24 cellular contexts compared by ENCODE assay signal in genomic region chr6:18985061-18985460, GRCh38.
"Had no signal": no experiment of that assay in that cellular context is flagged by ENCODE, and none has a peak within 500 bp of the region (broad histone marks: within the 10 kb centered on the region; RNA-seq: fewer than 3 reads in every experiment).

No MANE protein-coding gene starts in this region.

- H3K4me1 ChIP-seq: SJCRH30 had no signal

- H3K9me3 Mint-ChIP-seq: activated CD8-positive, alpha-beta T cell treated with anti-CD3 and anti-CD28 coated beads for 36 hours; activated naive CD8-positive, alpha-beta T cell treated with anti-CD3 and anti-CD28 coated beads, Interleukin-2, amount 50 U/mL, for 24 hours had no signal

- H3K4me1 Mint-ChIP-seq: activated CD4-positive, alpha-beta T cell treated with anti-CD3 and anti-CD28 coated beads for 36 hours; activated naive CD8-positive, alpha-beta T cell treated with anti-CD3 and anti-CD28 coated beads, Interleukin-2, amount 50 U/mL, for 24 hours had no signal

- H3K4me3 Mint-ChIP-seq: activated CD4-positive, alpha-beta T cell treated with anti-CD3 and anti-CD28 coated beads for 36 hours; activated CD8-positive, alpha-beta T cell treated with anti-CD3 and anti-CD28 coated beads for 36 hours; activated naive CD8-positive, alpha-beta T cell treated with anti-CD3 and anti-CD28 coated beads, Interleukin-2, amount 50 U/mL, for 24 hours; activated T-cell treated with anti-CD3 and anti-CD28 coated beads, Interleukin-2, amount 50 U/mL, for 72 hours had no signal

- H3K27ac Mint-ChIP-seq: activated CD4-positive, alpha-beta T cell treated with anti-CD3 and anti-CD28 coated beads for 36 hours; activated CD8-positive, alpha-beta T cell treated with anti-CD3 and anti-CD28 coated beads for 36 hours; activated naive CD4-positive, alpha-beta T cell treated with anti-CD3 and anti-CD28 coated beads, Interleukin-2, amount 50 U/mL, for 72 hours; activated naive CD8-positive, alpha-beta T cell treated with anti-CD3 and anti-CD28 coated beads, Interleukin-2, amount 50 U/mL, for 24 hours; activated T-cell treated with anti-CD3 and anti-CD28 coated beads, Interleukin-2, amount 50 U/mL, for 72 hours had no signal

- H3K27me3 Mint-ChIP-seq: activated CD4-positive, alpha-beta T cell treated with anti-CD3 and anti-CD28 coated beads for 36 hours; activated CD8-positive, alpha-beta T cell treated with anti-CD3 and anti-CD28 coated beads for 36 hours had no signal

- H3K36me3 Mint-ChIP-seq: activated naive CD4-positive, alpha-beta T cell treated with anti-CD3 and anti-CD28 coated beads, Interleukin-2, amount 50 U/mL, for 72 hours had no signal

- H3K27me3 ChIP-seq: brain microvascular endothelial cell, cardiac muscle cell, SJCRH30 had no signal

- H3K27ac ChIP-seq: brain microvascular endothelial cell, cardiac muscle cell, RWPE1, SJCRH30, WERI-Rb-1 had no signal

- H3K36me3 ChIP-seq: brain microvascular endothelial cell, cardiac muscle cell, SJCRH30, WERI-Rb-1 had no signal

- H3K4me3 ChIP-seq: cardiac muscle cell, K562, SJCRH30 had no signal

- DNase-seq: activated CD4-positive, alpha-beta T cell treated with anti-CD3 and anti-CD28 coated beads for 36 hours; activated CD8-positive, alpha-beta memory T cell treated with anti-CD3 and anti-CD28 coated beads, Interleukin-2, amount 50 U/mL, for 4 hours; activated CD8-positive, alpha-beta T cell treated with anti-CD3 and anti-CD28 coated beads for 36 hours; activated naive CD8-positive, alpha-beta T cell treated with anti-CD3 and anti-CD28 coated beads, Interleukin-2, amount 50 U/mL, for 24 hours; activated T-cell treated with anti-CD3 and anti-CD28 coated beads, Interleukin-2, amount 50 U/mL, for 72 hours; amygdala; brain microvascular endothelial cell; cerebellar nuclear complex; Karpas-422; NCI-H1048; NCI-H1694 treated with DMSO at 0.1 percent for 48 hours; NCI-H2029 treated with DMSO at 0.1 percent for 48 hours; NCI-H2227 treated with DMSO at 0.1 percent for 48 hours; NCI-H446 treated with DMSO at 0.1 percent for 48 hours; NCI-H526; Right ventricle myocardium superior; SJCRH30; SK-N-SH; T-helper 1 cell; WERI-Rb-1 had no signal

- H3K9me3 ChIP-seq: SJCRH30, SK-N-SH had no signal
